28 cellular contexts compared by ENCODE assay signal in the genomic region with DNA sequence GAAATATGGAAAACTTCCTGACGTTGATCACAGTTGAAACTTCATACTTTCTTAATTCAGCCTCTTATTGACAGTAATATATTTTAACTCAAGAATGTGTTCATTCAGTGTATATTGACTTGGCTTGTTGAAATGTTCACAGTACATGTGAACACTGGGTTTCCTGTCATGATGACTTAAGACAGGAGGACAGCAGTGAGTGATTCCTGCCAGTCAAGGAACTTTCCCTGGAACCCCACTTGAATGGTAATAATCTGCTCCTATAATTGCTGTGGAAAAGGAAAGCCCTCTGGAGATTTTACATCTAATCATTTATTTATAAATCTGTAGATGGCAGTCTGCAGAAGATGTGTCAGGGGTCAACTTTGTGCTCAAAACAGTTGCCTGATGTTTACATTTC.
"Had no signal": no experiment of that assay in that cellular context is flagged by ENCODE, and none has a peak within 500 bp of the region (broad histone marks: within the 10 kb centered on the region; RNA-seq: fewer than 3 reads in every experiment).

No MANE protein-coding gene starts in this region.

- H3K4me3 Mint-ChIP-seq: stimulated activated effector memory CD8-positive, alpha-beta T cell treated with anti-CD3 and anti-CD28 coated beads, Interleukin-12 subunit alpha, Interleukin-12 subunit beta, amount 100 ng/mL, for 72 hours; stimulated activated memory B cell treated with anti-CD40 and anti-IgM and Interleukin-4, amounts not matched to agents 10 μg/mL and 1 μg/mL and 100 μg/mL, for 72 hours; stimulated activated naive B cell treated with anti-CD40 and anti-IgM and Interleukin-4, amounts not matched to agents 10 μg/mL and 1 μg/mL and 100 μg/mL, for 72 hours; stimulated activated naive CD8-positive, alpha-beta T cell treated with anti-CD3 and anti-CD28 coated beads, Interleukin-15, amount 100 ng/mL, for 72 hours; stimulated activated naive CD8-positive, alpha-beta T cell treated with anti-CD3 and anti-CD28 coated beads, Interleukin-15, Interleukin-2, amounts not matched to agents 100 ng/mL and 50 ng/mL, for 24 hours; type B pancreatic cell had no signal

- H3K4me1 Mint-ChIP-seq: stimulated activated effector memory CD8-positive, alpha-beta T cell treated with anti-CD3 and anti-CD28 coated beads, Interleukin-12 subunit alpha, Interleukin-12 subunit beta, amount 100 ng/mL, for 72 hours; stimulated activated naive CD8-positive, alpha-beta T cell treated with anti-CD3 and anti-CD28 coated beads, Interleukin-15, amount 100 ng/mL, for 72 hours had no signal

- DNase-seq: stimulated activated CD4-positive, alpha-beta T cell treated with anti-CD3 and anti-CD28 coated beads, Interleukin-2, amount 100 ng/mL, for 48 hours; stimulated activated CD4-positive, alpha-beta T cell treated with anti-CD3 and anti-CD28 coated beads, Interleukin-4, amount 100 ng/mL, for 1 hour; stimulated activated CD4-positive, alpha-beta T cell treated with anti-CD3 and anti-CD28 coated beads, Interleukin-4, amount 100 ng/mL, for 24 hours; stimulated activated CD4-positive, alpha-beta T cell treated with anti-CD3 and anti-CD28 coated beads, Interleukin-4, amount 100 ng/mL, for 4 hours; stimulated activated CD8-positive, alpha-beta memory T cell treated with anti-CD3 and anti-CD28 coated beads, Interleukin-4, amount 100 ng/mL, for 48 hours; stimulated activated naive B cell treated with anti-CD40 and anti-IgM and Interleukin-4, amounts not matched to agents 10 μg/mL and 1 μg/mL and 100 μg/mL, for 72 hours; stimulated activated naive CD4-positive, alpha-beta T cell; stimulated activated naive CD4-positive, alpha-beta T cell treated with Interleukin-2 at 50 U/mL for 16 hours; stimulated activated naive CD8-positive, alpha-beta T cell treated with anti-CD3 and anti-CD28 coated beads, Interleukin-15, amount 100 ng/mL, for 72 hours; stimulated activated naive CD8-positive, alpha-beta T cell treated with anti-CD3 and anti-CD28 coated beads, Interleukin-15, Interleukin-2, amounts not matched to agents 100 U/mL and 50 U/mL, for 24 hours; stomach; substantia nigra; testis; thyroid gland; tibial artery; transverse colon; trophoblast cell; upper lobe of left lung; upper lobe of right lung; uterus had no signal

- H3K27me3 Mint-ChIP-seq: stimulated activated memory B cell treated with anti-CD40 and anti-IgM and Interleukin-4, amounts not matched to agents 10 μg/mL and 1 μg/mL and 100 μg/mL, for 72 hours; stimulated activated naive B cell treated with anti-CD40 and anti-IgM and Interleukin-4, amounts not matched to agents 10 μg/mL and 1 μg/mL and 100 μg/mL, for 72 hours; stimulated activated naive CD8-positive, alpha-beta T cell treated with anti-CD3 and anti-CD28 coated beads, Interleukin-15, amount 100 ng/mL, for 72 hours; stimulated activated naive CD8-positive, alpha-beta T cell treated with anti-CD3 and anti-CD28 coated beads, Interleukin-15, Interleukin-2, amounts not matched to agents 100 ng/mL and 50 ng/mL, for 24 hours; type B pancreatic cell had no signal

- H3K36me3 Mint-ChIP-seq: stimulated activated effector memory CD8-positive, alpha-beta T cell treated with anti-CD3 and anti-CD28 coated beads, Interleukin-12 subunit alpha, Interleukin-12 subunit beta, amount 100 ng/mL, for 72 hours; type B pancreatic cell had no signal

- H3K36me3 ChIP-seq: suprapubic skin, thoracic aorta, thyroid gland, transverse colon, upper lobe of left lung, upper lobe of right lung, uterus, vagina had no signal

- H3K27ac ChIP-seq: stomach, suprapubic skin, testis, thoracic aorta, thyroid gland, tibial artery, tibial nerve, transverse colon, upper lobe of left lung, upper lobe of right lung, uterus, vagina had no signal

- H3K27ac Mint-ChIP-seq: stimulated activated effector memory CD8-positive, alpha-beta T cell treated with anti-CD3 and anti-CD28 coated beads, Interleukin-12 subunit alpha, Interleukin-12 subunit beta, amount 100 ng/mL, for 72 hours; stimulated activated memory B cell treated with anti-CD40 and anti-IgM and Interleukin-4, amounts not matched to agents 10 μg/mL and 1 μg/mL and 100 μg/mL, for 72 hours; stimulated activated naive B cell treated with anti-CD40 and anti-IgM and Interleukin-4, amounts not matched to agents 10 μg/mL and 1 μg/mL and 100 μg/mL, for 72 hours; stimulated activated naive CD8-positive, alpha-beta T cell treated with anti-CD3 and anti-CD28 coated beads, Interleukin-15, amount 100 ng/mL, for 72 hours; stimulated activated naive CD8-positive, alpha-beta T cell treated with anti-CD3 and anti-CD28 coated beads, Interleukin-15, Interleukin-2, amounts not matched to agents 100 ng/mL and 50 ng/mL, for 24 hours; type B pancreatic cell had no signal

- H3K9me3 ChIP-seq: stomach, suprapubic skin, testis, thoracic aorta, thyroid gland, tibial artery, tibial nerve, transverse colon, upper lobe of left lung, upper lobe of right lung, uterus, vagina had no signal

- H3K4me1 ChIP-seq: stomach, suprapubic skin, testis, tibial artery, tibial nerve, transverse colon, upper lobe of left lung, upper lobe of right lung, uterus, vagina had no signal

- H3K4me3 ChIP-seq: stomach, suprapubic skin, testis, thoracic aorta, thyroid gland, tibial artery, tibial nerve, transverse colon, upper lobe of left lung, upper lobe of right lung, uterus, vagina had no signal

- H3K27me3 ChIP-seq: stomach, suprapubic skin, testis, thyroid gland, tibial artery, tibial nerve, transverse colon, upper lobe of left lung, upper lobe of right lung, uterus, vagina had no signal

- H3K9me3 Mint-ChIP-seq: stimulated activated memory B cell treated with anti-CD40 and anti-IgM and Interleukin-4, amounts not matched to agents 10 μg/mL and 1 μg/mL and 100 μg/mL, for 72 hours; type B pancreatic cell had no signal
